ENCODE assay signal across 27 cellular contexts in genomic region chr3:38577089-38578080, GRCh38.
DNase-seq lines count a peak whose midpoint lies in the region; ATAC-seq and TF ChIP-seq lines count a peak whose summit lies in the region.
"Had no signal": no experiment of that assay in that cellular context is flagged by ENCODE, and none has a peak within 500 bp of the region (broad histone marks: within the 10 kb centered on the region; RNA-seq: fewer than 3 reads in every experiment).

No MANE protein-coding gene starts in this region.

- H3K14ac ChIP-seq in neuronal stem cell (ENCODE audit: low read length) = no peak overlapping the region

- TF ChIP-seq CTCF in fibroblast of mammary gland (conservative IDR thresholded peaks at IDR 0.05; ENCODE audit: control insufficient read depth, insufficient read depth, low read depth, low read length) = no peak

- H3K9me3 ChIP-seq in neuronal stem cell (replicated peaks in 1 of 2; ENCODE audit: control insufficient read depth in 2 of 2, insufficient read depth in 1 of 2, low read depth in 1 of 2, low read length in 2 of 2) = peaks cover 0 to 1% of the 10 kb centered on the region in 2 donors
- H3K9me3 ChIP-seq: BE2C, body of pancreas, SJSA1 had no signal

- intact Hi-C loops in activated CD4-positive, alpha-beta memory T cell treated with anti-CD3 and anti-CD28 coated beads for 36 hours (cut with micrococcal nuclease) = no loop called here

- peak overlapping the region; percentile 52 for H3K18ac ChIP-seq in neuronal stem cell (ENCODE audit: low read length)

- H2BK15ac ChIP-seq in neuronal stem cell (ENCODE audit: low read length) = no peak overlapping the region

- H3K27me3 ChIP-seq in H7 (ENCODE audit: control insufficient read depth, insufficient read depth, low read length) (no peaks in the 10 kb centered on the region), neuronal stem cell (ENCODE audit: control insufficient read depth in 3 of 3, insufficient read depth in 3 of 3, low read depth in 1 of 3, low read length in 3 of 3) (peaks cover 0 to 14% (median 0%) of the 10 kb centered on the region in 3 experiments)
- H3K27me3 ChIP-seq: BE2C, body of pancreas, foreskin keratinocyte, SJSA1, upper lobe of left lung had no signal

- ATAC-seq in HG02870 (IDR thresholded peaks at IDR 0.05; ENCODE audit: unreplicated experiment) (no peak), HG03460 (IDR thresholded peaks at IDR 0.05; ENCODE audit: unreplicated experiment) (no peak), GM21619 (IDR thresholded peaks at IDR 0.05; ENCODE audit: unreplicated experiment) (no peak)
- ATAC-seq: body of pancreas, foreskin keratinocyte, Panc1 had no signal

- H4K91ac ChIP-seq in neuronal stem cell (ENCODE audit: low read depth, low read length, poor library complexity) = no peak overlapping the region

- no peak overlapping the region for H2BK120ac ChIP-seq in neuronal stem cell (ENCODE audit: low read depth, low read length)

- H3K4ac ChIP-seq in neuronal stem cell (ENCODE audit: low read length) = no peak overlapping the region

- POLR2A ChIA-PET in activated CD4-positive, alpha-beta memory T cell treated with anti-CD3 and anti-CD28 coated beads, Interleukin-2, amount 10 ng/mL, durations not matched to agents 7 days and 5 days (lab: Charles Lee) = no interaction called here
- POLR2A ChIA-PET in activated CD4-positive, alpha-beta memory T cell treated with anti-CD3 and anti-CD28 coated beads for 36 hours (lab: Charles Lee) = no interaction called here

- H3K4me1 ChIP-seq in neuronal stem cell (ENCODE audit: control insufficient read depth in 2 of 2, insufficient read depth in 1 of 2, low read depth in 1 of 2, low read length in 2 of 2) = peaks cover 0 to 2% of the 10 kb centered on the region in 2 donors
- H3K4me1 ChIP-seq: body of pancreas, foreskin keratinocyte, SJSA1, upper lobe of left lung had no signal

- CTCF ChIA-PET in activated CD4-positive, alpha-beta memory T cell treated with anti-CD3 and anti-CD28 coated beads, Interleukin-2, amount 10 ng/mL, durations not matched to agents 7 days and 5 days (lab: Charles Lee) = no interaction called here
- CTCF ChIA-PET in activated CD4-positive, alpha-beta memory T cell treated with anti-CD3 and anti-CD28 coated beads for 36 hours (lab: Charles Lee) = interaction anchor here (1.1 kb wide), 1 partner anchor 69 kb away, joined by 3 read pairs; no protein-coding TSS in a partner anchor

- no peaks in the 10 kb centered on the region for H3K79me1 ChIP-seq in neuronal stem cell (ENCODE audit: low read depth, low read length)

- peak overlapping the region; percentile 59 for H3K23ac ChIP-seq in neuronal stem cell (ENCODE audit: low read depth, low read length, poor library complexity)

- no peak overlapping the region for H3K27ac ChIP-seq in neuronal stem cell (replicated peaks; ENCODE audit: low read length)
- H3K27ac ChIP-seq: body of pancreas, foreskin keratinocyte, KMS-11, SJSA1, upper lobe of left lung had no signal

- H2AFZ ChIP-seq in neuronal stem cell (ENCODE audit: low read length) = no peak overlapping the region

- no peak overlapping the region for H3K4me3 Mint-ChIP-seq in activated CD4-positive, alpha-beta memory T cell treated with anti-CD3 and anti-CD28 coated beads, Interleukin-2, amount 10 ng/mL, durations not matched to agents 7 days and 5 days
- H3K4me3 Mint-ChIP-seq in activated CD4-positive, alpha-beta memory T cell treated with anti-CD3 and anti-CD28 coated beads for 36 hours = no peak overlapping the region
- H3K4me3 Mint-ChIP-seq: T-helper 1 cell treated with Interleukin-12 subunit alpha and Interleukin-12 subunit beta and Interleukin-4 antibody, amounts not matched to agents 30 μg/mL and 1 μg/mL, for 36 hours had no signal

- no peak overlapping the region for H2BK5ac ChIP-seq in neuronal stem cell (ENCODE audit: low read length)

- DNase-seq in activated CD4-positive, alpha-beta memory T cell treated with anti-CD3 and anti-CD28 coated beads, Interleukin-2, amount 10 ng/mL, durations not matched to agents 7 days and 5 days = peak; percentile 7
- no peak for DNase-seq in activated CD4-positive, alpha-beta memory T cell treated with anti-CD3 and anti-CD28 coated beads for 36 hours
- DNase-seq in H7 (peak; percentile 13), fibroblast of mammary gland (ENCODE audit: low read depth) (peak; percentile 6), neuronal stem cell (ENCODE audit: low spot score) (no peak)
- DNase-seq: activated CD4-positive, CD25-positive, alpha-beta regulatory T cell treated with anti-CD3 and anti-CD28 coated beads, Interleukin-2, amount 50 U/mL, for 72 hours; activated gamma-delta T cell treated with Interleukin-2 at 50 U/mL for 16 hours; BE2C; body of pancreas; effector memory CD4-positive, alpha-beta T cell; erythroblast; foreskin keratinocyte; GDM1; hypothalamus; NCI-H1436 treated with DMSO at 0.1 percent for 48 hours; NCI-H510A treated with DMSO at 0.1 percent for 48 hours; NK-92 treated with Interleukin-12 subunit alpha and Interleukin-12 subunit beta, amount 100 ng/mL, for 24 hours; upper lobe of left lung had no signal

- no peak overlapping the region for H2BK12ac ChIP-seq in neuronal stem cell (ENCODE audit: low read length)

- no peak overlapping the region for H3K9ac ChIP-seq in neuronal stem cell (ENCODE audit: low read depth, low read length, poor library complexity)
- H3K9ac ChIP-seq: KMS-11 had no signal

- H2AK5ac ChIP-seq in neuronal stem cell (ENCODE audit: low read depth, low read length) = no peak overlapping the region

- no peaks in the 10 kb centered on the region for H3K4me1 Mint-ChIP-seq in activated CD4-positive, alpha-beta memory T cell treated with anti-CD3 and anti-CD28 coated beads, Interleukin-2, amount 10 ng/mL, durations not matched to agents 7 days and 5 days
- no peaks in the 10 kb centered on the region for H3K4me1 Mint-ChIP-seq in activated CD4-positive, alpha-beta memory T cell treated with anti-CD3 and anti-CD28 coated beads for 36 hours (ENCODE audit: low read depth)

- no peaks in the 10 kb centered on the region for H3K36me3 ChIP-seq in H7 (replicated peaks; ENCODE audit: control insufficient read depth, insufficient read depth, low read length)
- no peaks in the 10 kb centered on the region for H3K36me3 ChIP-seq in neuronal stem cell (replicated peaks in 1 of 2; ENCODE audit: control insufficient read depth in 2 of 2, insufficient read depth in 2 of 2, low read length in 2 of 2)
- H3K36me3 ChIP-seq: BE2C, SJSA1, upper lobe of left lung had no signal

- H4K8ac ChIP-seq in neuronal stem cell (ENCODE audit: low read depth, low read length) = no peak overlapping the region

- H3K36me3 Mint-ChIP-seq in activated CD4-positive, alpha-beta memory T cell treated with anti-CD3 and anti-CD28 coated beads, Interleukin-2, amount 10 ng/mL, durations not matched to agents 7 days and 5 days (ENCODE audit: low read depth) = no peaks in the 10 kb centered on the region
- H3K36me3 Mint-ChIP-seq in activated CD4-positive, alpha-beta memory T cell treated with anti-CD3 and anti-CD28 coated beads for 36 hours = no peaks in the 10 kb centered on the region

- H3K27ac Mint-ChIP-seq in activated CD4-positive, alpha-beta memory T cell treated with anti-CD3 and anti-CD28 coated beads, Interleukin-2, amount 10 ng/mL, durations not matched to agents 7 days and 5 days = no peak overlapping the region
- H3K27ac Mint-ChIP-seq in activated CD4-positive, alpha-beta memory T cell treated with anti-CD3 and anti-CD28 coated beads for 36 hours = no peak overlapping the region
- H3K27ac Mint-ChIP-seq: progenitor cell of endocrine pancreas; T-helper 1 cell treated with Interleukin-12 subunit alpha and Interleukin-12 subunit beta and Interleukin-4 antibody, amounts not matched to agents 30 μg/mL and 1 μg/mL, for 36 hours had no signal

- no CpG with 5 or more reads among the region's 14 CpGs for WGBS in neuronal stem cell (ENCODE audit: extremely low coverage in 2 of 2, insufficient read length in 2 of 2, insufficient replicate concordance in 1 of 2), 2 donors

- H3K4me3 ChIP-seq in H7 (ENCODE audit: insufficient read depth, low read depth, low read length) (no peak overlapping the region), fibroblast of mammary gland (ENCODE audit: control insufficient read depth, low read depth, low read length) (no peak overlapping the region), neuronal stem cell (ENCODE audit: low read length in 2 of 2) (peak overlapping the region in 1 of 2 donors; percentile 18)
- H3K4me3 ChIP-seq: body of pancreas, lung, SJSA1, upper lobe of left lung had no signal

- no peaks in the 10 kb centered on the region for H3K9me3 Mint-ChIP-seq in activated CD4-positive, alpha-beta memory T cell treated with anti-CD3 and anti-CD28 coated beads, Interleukin-2, amount 10 ng/mL, durations not matched to agents 7 days and 5 days
- no peaks in the 10 kb centered on the region for H3K9me3 Mint-ChIP-seq in activated CD4-positive, alpha-beta memory T cell treated with anti-CD3 and anti-CD28 coated beads for 36 hours
- H3K9me3 Mint-ChIP-seq: T-helper 1 cell treated with Interleukin-12 subunit alpha and Interleukin-12 subunit beta and Interleukin-4 antibody, amounts not matched to agents 30 μg/mL and 1 μg/mL, for 36 hours had no signal

- H3K4me2 ChIP-seq in neuronal stem cell (ENCODE audit: insufficient read depth, low read length, poor library complexity, severe bottlenecking) = no peak overlapping the region
- H3K4me2 ChIP-seq: KMS-11 had no signal

- no peaks in the 10 kb centered on the region for H3K27me3 Mint-ChIP-seq in activated CD4-positive, alpha-beta memory T cell treated with anti-CD3 and anti-CD28 coated beads, Interleukin-2, amount 10 ng/mL, durations not matched to agents 7 days and 5 days
- H3K27me3 Mint-ChIP-seq in activated CD4-positive, alpha-beta memory T cell treated with anti-CD3 and anti-CD28 coated beads for 36 hours = no peaks in the 10 kb centered on the region

Comparison
In these comparisons a context has a peak if more than half of its experiments do, and no peak if none do; other contexts are left out.
1. DNase-seq: peak in activated CD4-positive, alpha-beta memory T cell treated with anti-CD3 and anti-CD28 coated beads, Interleukin-2, amount 10 ng/mL, durations not matched to agents 7 days and 5 days (single experiment), H7 (single experiment) and fibroblast of mammary gland (single experiment); none in activated CD4-positive, alpha-beta memory T cell treated with anti-CD3 and anti-CD28 coated beads for 36 hours (single experiment) and neuronal stem cell (single experiment).